In genomic region chr3:164476631-164477030, GRCh38 we compare ENCODE assay signal across 26 cellular contexts.
"Had no signal": no experiment of that assay in that cellular context is flagged by ENCODE, and none has a peak within 500 bp of the region (broad histone marks: within the 10 kb centered on the region; RNA-seq: fewer than 3 reads in every experiment).

No MANE protein-coding gene starts in this region.

- H3K27me3 Mint-ChIP-seq: naive B cell; progenitor cell of endocrine pancreas; stimulated activated memory B cell treated with anti-CD40 and anti-IgM and Interleukin-4, amounts not matched to agents 10 μg/mL and 1 μg/mL and 100 μg/mL, for 72 hours; stimulated activated naive CD8-positive, alpha-beta T cell treated with anti-CD3 and anti-CD28 coated beads, Interleukin-15, amount 100 ng/mL, for 72 hours; type B pancreatic cell had no signal

- H3K36me3 Mint-ChIP-seq: mesothelial cell of epicardium; naive B cell; natural killer cell; neural progenitor cell; stimulated activated memory B cell treated with anti-CD40 and anti-IgM and Interleukin-4, amounts not matched to agents 10 μg/mL and 1 μg/mL and 100 μg/mL, for 72 hours; type B pancreatic cell had no signal

- H3K4me1 Mint-ChIP-seq: mesothelial cell of epicardium; naive B cell; natural killer cell; nephron progenitor cell; neural progenitor cell; stimulated activated memory B cell treated with anti-CD40 and anti-IgM and Interleukin-4, amounts not matched to agents 10 μg/mL and 1 μg/mL and 100 μg/mL, for 72 hours; stimulated activated naive CD8-positive, alpha-beta T cell treated with anti-CD3 and anti-CD28 coated beads, Interleukin-15, amount 100 ng/mL, for 72 hours had no signal

- H3K4me3 ChIP-seq: left ventricle myocardium inferior, lung, neural progenitor cell, ovary, right atrium auricular region, right lobe of liver, smooth muscle cell, tibial nerve, uterus had no signal

- H3K4me3 Mint-ChIP-seq: mesothelial cell of epicardium; naive B cell; natural killer cell; nephron progenitor cell; neural progenitor cell; stimulated activated memory B cell treated with anti-CD40 and anti-IgM and Interleukin-4, amounts not matched to agents 10 μg/mL and 1 μg/mL and 100 μg/mL, for 72 hours; stimulated activated naive CD8-positive, alpha-beta T cell treated with anti-CD3 and anti-CD28 coated beads, Interleukin-15, amount 100 ng/mL, for 72 hours; type B pancreatic cell had no signal

- H3K27ac Mint-ChIP-seq: mesothelial cell of epicardium; natural killer cell; nephron progenitor cell; neural progenitor cell; progenitor cell of endocrine pancreas; stimulated activated memory B cell treated with anti-CD40 and anti-IgM and Interleukin-4, amounts not matched to agents 10 μg/mL and 1 μg/mL and 100 μg/mL, for 72 hours; stimulated activated naive CD8-positive, alpha-beta T cell treated with anti-CD3 and anti-CD28 coated beads, Interleukin-15, amount 100 ng/mL, for 72 hours; type B pancreatic cell had no signal

- DNase-seq: islet precursor cell; left ventricle myocardium inferior; mesendoderm; naive B cell; natural killer cell; nephron progenitor cell; occipital lobe; ovary; right lobe of liver; stimulated activated CD4-positive, alpha-beta T cell treated with anti-CD3 and anti-CD28 coated beads, Interleukin-1b, Interleukin-23, amount 100 ng/mL, for 48 hours; stimulated activated CD4-positive, alpha-beta T cell treated with anti-CD3 and anti-CD28 coated beads, Interleukin-2, amount 100 ng/mL, for 48 hours; stimulated activated CD4-positive, alpha-beta T cell treated with anti-CD3 and anti-CD28 coated beads, Interleukin-4, amount 100 ng/mL, for 4 hours; stimulated activated CD8-positive, alpha-beta memory T cell treated with anti-CD3 and anti-CD28 coated beads, Interleukin-4, amount 100 ng/mL, for 48 hours; stimulated activated naive CD4-positive, alpha-beta T cell treated with Interleukin-2 at 50 U/mL for 16 hours; stimulated activated naive CD8-positive, alpha-beta T cell treated with anti-CD3 and anti-CD28 coated beads, Interleukin-15, amount 100 ng/mL, for 72 hours; substantia nigra; uterus had no signal

- H3K9me3 Mint-ChIP-seq: nephron progenitor cell, neural progenitor cell, type B pancreatic cell had no signal

- ATAC-seq: natural killer cell; stimulated activated memory B cell treated with anti-CD40 and anti-IgM and Interleukin-4, amounts not matched to agents 10 μg/mL and 1 μg/mL and 100 μg/mL, for 72 hours; stimulated activated naive CD8-positive, alpha-beta T cell treated with anti-CD3 and anti-CD28 coated beads, Interleukin-15, amount 100 ng/mL, for 72 hours had no signal
